In genomic region chr11:33531743-33532181, GRCh38 we compare ENCODE assay signal across 17 cellular contexts.
DNase-seq lines count a peak whose midpoint lies in the region; ATAC-seq lines count a peak whose summit lies in the region.
"Had no signal": no experiment of that assay in that cellular context is flagged by ENCODE, and none has a peak within 500 bp of the region (broad histone marks: within the 10 kb centered on the region; RNA-seq: fewer than 3 reads in every experiment).

No MANE protein-coding gene starts in this region.

- DNase-seq in AG08396 (ENCODE audit: low spot score) = peak; percentile 69
- peak; percentile 5 for DNase-seq in HK-2 (ENCODE audit: unreplicated experiment)
- peak; percentile 41 for DNase-seq in astrocyte of the hippocampus (ENCODE audit: low read depth, low spot score)
- DNase-seq in myocyte (ENCODE audit: low read depth) = peak; percentile 56
- DNase-seq in NOMO-1 treated with dmso at 0.1 percent for 144 hours (lab: John Stamatoyannopoulos, UW; ENCODE audit: unreplicated experiment) = no peak
- no peak for DNase-seq in activated naive CD4-positive, alpha-beta T cell treated with Interleukin-2 at 50 U/mL for 16 hours
- DNase-seq: activated CD4-positive, alpha-beta T cell treated with anti-CD3 and anti-CD28 coated beads for 48 hours; activated T-cell treated with anti-CD3 and anti-CD28 coated beads, Interleukin-2, amount 50 U/mL, for 1 hour; cortex of kidney; DMS79 treated with DMSO at 0.1 percent for 48 hours; esophagus squamous epithelium; NCI-H146; NCI-H510A treated with DMSO at 0.1 percent for 48 hours; posterior cingulate gyrus; T-helper 17 cell had no signal

- ATAC-seq in HG03342 (IDR thresholded peaks at IDR 0.05; ENCODE audit: unreplicated experiment) (no peak), HG03457 (IDR thresholded peaks at IDR 0.05; ENCODE audit: unreplicated experiment) (no peak)
- ATAC-seq: T-helper 17 cell had no signal

Comparison
In these comparisons a context has a peak if more than half of its experiments do, and no peak if none do; other contexts are left out.
1. DNase-seq: peak in AG08396 (single experiment), HK-2 (single experiment), astrocyte of the hippocampus (single experiment) and myocyte (single experiment); none in NOMO-1 treated with dmso at 0.1 percent for 144 hours (single experiment) and activated naive CD4-positive, alpha-beta T cell treated with Interleukin-2 at 50 U/mL for 16 hours (single experiment).